22 cellular contexts compared by ENCODE assay signal in genomic region chr1:1088801-1089680, GRCh38. TPM values are rescaled to one million over a fixed set of nuclear protein-coding genes. Genes with fewer than 3 reads are reported as not detected.
A peak's percentile ranks its signal among the peaks of the same experiment; 100 is the strongest.
DNase-seq lines count a peak whose midpoint lies in the region; ATAC-seq and TF ChIP-seq lines count a peak whose summit lies in the region.
"Had no signal": no experiment of that assay in that cellular context is flagged by ENCODE, and none has a peak within 500 bp of the region (broad histone marks: within the 10 kb centered on the region; RNA-seq: fewer than 3 reads in every experiment).

No MANE protein-coding gene starts in this region.

- H3K27me3 ChIP-seq in H9 (ENCODE audit: insufficient read depth, low read length), result no peaks in the 10 kb centered on the region
- H3K27me3 ChIP-seq: esophagus squamous epithelium, SJSA1, stomach had no signal

- no peak overlapping the region; the same call in 1 of the 2 replicates for H3K14ac ChIP-seq in H9 (ENCODE audit: insufficient read depth, low read length)

- CTCF ChIA-PET in activated CD8-positive, alpha-beta memory T cell treated with anti-CD3 and anti-CD28 coated beads, Interleukin-2, amount 10 ng/mL, durations not matched to agents 7 days and 5 days (lab: Charles Lee), result no interaction called here
- CTCF ChIA-PET in HEK293 (lab: Yijun Ruan, JAX), result no interaction called here
- CTCF ChIA-PET in GM10248 (lab: Yijun Ruan, JAX), result interaction anchor here (0.9 kb wide), 1 partner anchor 162 kb away, joined by 4 read pairs; no protein-coding TSS in a partner anchor

- H2BK12ac ChIP-seq in H9 (ENCODE audit: insufficient read length, low read depth, low read length), result no peak overlapping the region

- no peak overlapping the region for H4K91ac ChIP-seq in H9 (ENCODE audit: insufficient read length, low read depth, low read length)

- H3K4ac ChIP-seq in H9 (ENCODE audit: low read depth, low read length), result no peak overlapping the region

- H3K4me3 Mint-ChIP-seq in activated CD8-positive, alpha-beta memory T cell treated with anti-CD3 and anti-CD28 coated beads, Interleukin-2, amount 10 ng/mL, durations not matched to agents 7 days and 5 days, result no peak overlapping the region
- no peak overlapping the region for H3K4me3 Mint-ChIP-seq in stimulated activated effector memory CD8-positive, alpha-beta T cell treated with anti-CD3 and anti-CD28 coated beads, Interleukin-12 subunit alpha, Interleukin-12 subunit beta, amount 100 ng/mL, for 72 hours
- no peak overlapping the region for H3K4me3 Mint-ChIP-seq in H9
- H3K4me3 Mint-ChIP-seq: CD14-positive monocyte; central memory CD8-positive, alpha-beta T cell had no signal

- H3K4me3 ChIP-seq in HEK293 (ENCODE audit: low read depth, low read length), result no peak overlapping the region
- H3K4me3 ChIP-seq: esophagus squamous epithelium, GM12878, SJSA1, stomach had no signal

- no peak overlapping the region for H3K27ac Mint-ChIP-seq in activated CD8-positive, alpha-beta memory T cell treated with anti-CD3 and anti-CD28 coated beads, Interleukin-2, amount 10 ng/mL, durations not matched to agents 7 days and 5 days
- peak overlapping the region; percentile 78 for H3K27ac Mint-ChIP-seq in stimulated activated effector memory CD8-positive, alpha-beta T cell treated with anti-CD3 and anti-CD28 coated beads, Interleukin-12 subunit alpha, Interleukin-12 subunit beta, amount 100 ng/mL, for 72 hours
- peak overlapping the region in 1 of 3 experiments; percentile 14; a peak in 2 of 7 replicates for H3K27ac Mint-ChIP-seq in H9

- WGBS in H9 (ENCODE audit: extremely low coverage, insufficient read length, low lambda C conversion rate), result no CpG with 5 or more reads among the region's 46 CpGs

- no peak overlapping the region for H3K4me2 ChIP-seq in H9 (ENCODE audit: insufficient read depth, insufficient read length, low read length)

- peaks cover 0 to 5% of the 10 kb centered on the region in 2 experiments; a peak in 1 of 3 replicates for H3K36me3 ChIP-seq in HEK293 (ENCODE audit: control insufficient read depth in 2 of 2, insufficient read depth in 1 of 2, low read length in 2 of 2)
- H3K36me3 ChIP-seq: SJSA1 had no signal

- no peaks in the 10 kb centered on the region for H3K23me2 ChIP-seq in H9 (ENCODE audit: insufficient read length, low read depth, low read length, poor library complexity, severe bottlenecking)

- no peak overlapping the region for H3T11ph ChIP-seq in H9 (ENCODE audit: low read length)

- H3K79me1 ChIP-seq in H9 (ENCODE audit: insufficient read depth, low read depth, low read length, poor library complexity, severe bottlenecking), result no peaks in the 10 kb centered on the region

- DNase-seq in activated CD8-positive, alpha-beta memory T cell treated with anti-CD3 and anti-CD28 coated beads, Interleukin-2, amount 50 U/mL, for 4 hours, result peak; percentile 14
- DNase-seq in activated CD8-positive, alpha-beta memory T cell treated with anti-CD3 and anti-CD28 coated beads, Interleukin-2, amount 10 ng/mL, durations not matched to agents 7 days and 5 days, result no peak
- DNase-seq in left colon (peak; percentile 3 to 18), NCI-H2171 (lab: John Stamatoyannopoulos, UW) (no peak), H9 (no peak), GM10248 (ENCODE audit: extremely low spot score) (no peak)
- DNase-seq in stimulated activated effector memory CD8-positive, alpha-beta T cell treated with anti-CD3 and anti-CD28 coated beads, Interleukin-12 subunit alpha, Interleukin-12 subunit beta, amount 100 ng/mL, for 72 hours (ENCODE audit: low spot score in 2 of 2), result no peak
- DNase-seq: activated gamma-delta T cell treated with Interleukin-2 at 50 U/mL for 16 hours; anterior cingulate cortex; DMS 273 treated with DMSO at 0.1 percent for 48 hours; effector CD4-positive, alpha-beta T cell; esophagus squamous epithelium; NCI-H1417 treated with DMSO at 0.1 percent for 48 hours; PC-3; stomach had no signal

- H3K9me3 Mint-ChIP-seq in activated CD8-positive, alpha-beta memory T cell treated with anti-CD3 and anti-CD28 coated beads, Interleukin-2, amount 10 ng/mL, durations not matched to agents 7 days and 5 days (ENCODE audit: low read depth), result no peaks in the 10 kb centered on the region
- no peaks in the 10 kb centered on the region for H3K9me3 Mint-ChIP-seq in stimulated activated effector memory CD8-positive, alpha-beta T cell treated with anti-CD3 and anti-CD28 coated beads, Interleukin-12 subunit alpha, Interleukin-12 subunit beta, amount 100 ng/mL, for 72 hours
- peaks cover 2 to 6% of the 10 kb centered on the region in 2 experiments; a peak in 2 of 5 replicates for H3K9me3 Mint-ChIP-seq in H9
- H3K9me3 Mint-ChIP-seq: central memory CD8-positive, alpha-beta T cell had no signal

- H2BK15ac ChIP-seq in H9 (ENCODE audit: low read depth, low read length), result no peak overlapping the region

- no peaks in the 10 kb centered on the region for H3K79me2 ChIP-seq in H9 (ENCODE audit: insufficient read depth, low read length)
- H3K79me2 ChIP-seq: parathyroid adenoma had no signal

- no peak overlapping the region for H4K8ac ChIP-seq in H9 (replicated peaks; ENCODE audit: insufficient read length, low read depth, low read length)

- H3K9ac ChIP-seq in H9 (ENCODE audit: extremely low read depth, insufficient read length, low read length), result no peak overlapping the region
- H3K9ac ChIP-seq: parathyroid adenoma had no signal

- POLR2A ChIA-PET in HEK293 (lab: Yijun Ruan, JAX) (interaction anchor here (0.8 kb wide), 1 partner anchor 145 kb away, joined by 4 read pairs; no protein-coding TSS in a partner anchor), GM10248 (lab: Yijun Ruan, JAX) (no interaction called here)

- H3K4me1 ChIP-seq in HEK293 (ENCODE audit: control insufficient read depth, insufficient read depth, low read length) (no peaks in the 10 kb centered on the region), H9 (ENCODE audit: insufficient read depth, low read length) (no peaks in the 10 kb centered on the region)
- H3K4me1 ChIP-seq: esophagus squamous epithelium, parathyroid adenoma, SJSA1, stomach had no signal

- no peaks in the 10 kb centered on the region for H4K20me1 ChIP-seq in H9 (ENCODE audit: control insufficient read depth, insufficient read depth, insufficient read length)

- no peaks in the 10 kb centered on the region for H3K27me3 Mint-ChIP-seq in activated CD8-positive, alpha-beta memory T cell treated with anti-CD3 and anti-CD28 coated beads, Interleukin-2, amount 10 ng/mL, durations not matched to agents 7 days and 5 days
- peaks cover 4% of the 10 kb centered on the region for H3K27me3 Mint-ChIP-seq in H9 (ENCODE audit: low read depth)
- H3K27me3 Mint-ChIP-seq: central memory CD8-positive, alpha-beta T cell had no signal

- no peak overlapping the region for H3K18ac ChIP-seq in H9 (ENCODE audit: insufficient read length, low read depth, low read length)

- no peak overlapping the region for H2BK20ac ChIP-seq in H9 (ENCODE audit: low read depth, low read length, poor library complexity, severe bottlenecking)

- H2AK5ac ChIP-seq in H9 (ENCODE audit: insufficient read length, low read length), result no peak overlapping the region

- H4K5ac ChIP-seq in H9 (ENCODE audit: insufficient read length, low read depth, low read length), result no peak overlapping the region

- no peak overlapping the region for H2BK120ac ChIP-seq in H9 (ENCODE audit: low read depth, low read length, poor library complexity, severe bottlenecking)

- H3K27ac ChIP-seq in HEK293 (ENCODE audit: extremely low read depth, low read depth, low read length) (no peak overlapping the region), H9 (ENCODE audit: insufficient read length, low read depth, low read length) (no peak overlapping the region)
- H3K27ac ChIP-seq: esophagus squamous epithelium, parathyroid adenoma, SJSA1, stomach had no signal

- H3K4me1 Mint-ChIP-seq in activated CD8-positive, alpha-beta memory T cell treated with anti-CD3 and anti-CD28 coated beads, Interleukin-2, amount 10 ng/mL, durations not matched to agents 7 days and 5 days, result no peaks in the 10 kb centered on the region
- H3K4me1 Mint-ChIP-seq in stimulated activated effector memory CD8-positive, alpha-beta T cell treated with anti-CD3 and anti-CD28 coated beads, Interleukin-12 subunit alpha, Interleukin-12 subunit beta, amount 100 ng/mL, for 72 hours, result peaks cover 16% of the 10 kb centered on the region
- H3K4me1 Mint-ChIP-seq in H9, result no peaks in the 10 kb centered on the region
- H3K4me1 Mint-ChIP-seq: CD14-positive monocyte had no signal

- H3K23ac ChIP-seq in H9 (ENCODE audit: insufficient read length, low read depth, low read length), result no peak overlapping the region

- no peak overlapping the region for H2AFZ ChIP-seq in H9 (ENCODE audit: low read length)
- H2AFZ ChIP-seq: parathyroid adenoma had no signal

- no peaks in the 10 kb centered on the region for H3K9me3 ChIP-seq in HEK293 (ENCODE audit: control insufficient read depth, insufficient read depth, low read depth, low read length)
- no peaks in the 10 kb centered on the region for H3K9me3 ChIP-seq in H9 (ENCODE audit: control insufficient read depth, low read depth, low read length)
- H3K9me3 ChIP-seq: esophagus squamous epithelium, SJSA1, stomach had no signal

- H3K36me3 Mint-ChIP-seq in activated CD8-positive, alpha-beta memory T cell treated with anti-CD3 and anti-CD28 coated beads, Interleukin-2, amount 10 ng/mL, durations not matched to agents 7 days and 5 days, result peaks cover 3% of the 10 kb centered on the region
- peaks cover 14% of the 10 kb centered on the region for H3K36me3 Mint-ChIP-seq in stimulated activated effector memory CD8-positive, alpha-beta T cell treated with anti-CD3 and anti-CD28 coated beads, Interleukin-12 subunit alpha, Interleukin-12 subunit beta, amount 100 ng/mL, for 72 hours
- peaks cover 0 to 11% (median 0%) of the 10 kb centered on the region in 3 experiments; a peak in 3 of 7 replicates for H3K36me3 Mint-ChIP-seq in H9 (ENCODE audit: insufficient read depth in 1 of 3, low read depth in 3 of 3)

- H3K56ac ChIP-seq in H9 (ENCODE audit: insufficient read length, low read depth, low read length), result no peak overlapping the region

- ATAC-seq in activated CD8-positive, alpha-beta memory T cell treated with anti-CD3 and anti-CD28 coated beads, Interleukin-2, amount 10 ng/mL, durations not matched to agents 7 days and 5 days, result no peak
- ATAC-seq in left colon, result no peak
- no peak for ATAC-seq in stimulated activated effector memory CD8-positive, alpha-beta T cell treated with anti-CD3 and anti-CD28 coated beads, Interleukin-12 subunit alpha, Interleukin-12 subunit beta, amount 100 ng/mL, for 72 hours
- ATAC-seq: GM12878, PC-3 had no signal

- H2BK5ac ChIP-seq in H9 (ENCODE audit: insufficient read length, low read length), result no peak overlapping the region

- intact Hi-C loops in left colon (cut with DNase I, micrococcal nuclease), result no loop called here

- TF ChIP-seq CTCF in HEK293 (tag by site-specific recombination; IDR thresholded peaks at IDR 0.05) (no peak), H9 (conservative IDR thresholded peaks at IDR 0.05) (no peak), GM10248 (IDR thresholded peaks at IDR 0.05; ENCODE audit: control extremely low read depth, extremely low read depth, low read depth, missing control alignments) (no peak)

RNA-seq across cellular contexts. Expression of gene RNF223, which starts 14.9 kb away (rescaled TPM):
- not detected for total RNA-seq in activated CD8-positive, alpha-beta memory T cell treated with anti-CD3 and anti-CD28 coated beads, Interleukin-2, amount 10 ng/mL, durations not matched to agents 7 days and 5 days
- total RNA-seq in left colon, result 1 to 10 TPM; 3.4 to 5.3 TPM
- not detected in 2 replicates for total RNA-seq in H9 (2021)
- total RNA-seq: SJSA1; T-helper 2 cell treated with Interferon-gamma antibody and Interleukin-4, amounts not matched to agents 100 ng/mL and 5 ng/mL, for 36 hours had no signal

RNA-seq across cellular contexts. Expression of gene C1orf159, which starts 26.8 kb away (rescaled TPM):
- total RNA-seq in activated CD8-positive, alpha-beta memory T cell treated with anti-CD3 and anti-CD28 coated beads, Interleukin-2, amount 10 ng/mL, durations not matched to agents 7 days and 5 days, result 10 to 100 TPM; 22.9 to 23.6 TPM
- total RNA-seq in left colon (10 to 100 TPM; 17.6 to 28.6 TPM), H9 (2021) (10.1 and 12.3 TPM in 2 replicates)

Comparison
In these comparisons a context has a peak if more than half of its experiments do, and no peak if none do; other contexts are left out.
1. DNase-seq: peak in activated CD8-positive, alpha-beta memory T cell treated with anti-CD3 and anti-CD28 coated beads, Interleukin-2, amount 50 U/mL, for 4 hours (single experiment) and left colon (2 of 2); none in activated CD8-positive, alpha-beta memory T cell treated with anti-CD3 and anti-CD28 coated beads, Interleukin-2, amount 10 ng/mL, durations not matched to agents 7 days and 5 days (single experiment), stimulated activated effector memory CD8-positive, alpha-beta T cell treated with anti-CD3 and anti-CD28 coated beads, Interleukin-12 subunit alpha, Interleukin-12 subunit beta, amount 100 ng/mL, for 72 hours (0 of 2), NCI-H2171 (single experiment), H9 (single experiment) and GM10248 (single experiment).